Comparison of ENCODE assay signal across 10 cellular contexts in genomic region chr3:152073267-152073666, GRCh38.
DNase-seq lines count a peak whose midpoint lies in the region; TF ChIP-seq lines count a peak whose summit lies in the region.
"Had no signal": no experiment of that assay in that cellular context is flagged by ENCODE, and none has a peak within 500 bp of the region (broad histone marks: within the 10 kb centered on the region; RNA-seq: fewer than 3 reads in every experiment).

No MANE protein-coding gene starts in this region.

- CTCF ChIA-PET in CD8-positive, alpha-beta memory T cell (lab: Charles Lee) = interaction anchor here (0.6 to 1.8 kb wide), 2 partner anchors 399 to 402 kb away, joined by 3 to 13 read pairs; no protein-coding TSS in a partner anchor

- H3K4me1 Mint-ChIP-seq in CD8-positive, alpha-beta memory T cell = peaks cover 0 to 5% (median 0%) of the 10 kb centered on the region in 3 donors

- H2BK12ac ChIP-seq in neuronal stem cell (ENCODE audit: low read length) = no peak overlapping the region

- H2BK15ac ChIP-seq in neuronal stem cell (ENCODE audit: low read length) = no peak overlapping the region

- peak; percentile 52 for DNase-seq in M059J (ENCODE audit: low read depth)
- peak; percentile 58 for DNase-seq in dermis blood vessel endothelial cell
- no peak for DNase-seq in neuronal stem cell (ENCODE audit: low spot score)
- DNase-seq in CD8-positive, alpha-beta memory T cell = no peak
- DNase-seq in GM19240 (ENCODE audit: insufficient read length, low spot score) = no peak
- no peak for DNase-seq in erythroblast (lab: John Stamatoyannopoulos, UW)
- DNase-seq in activated CD8-positive, alpha-beta memory T cell treated with anti-CD3 and anti-CD28 coated beads, Interleukin-2, amount 50 U/mL, for 48 hours = no peak
- DNase-seq: activated CD4-positive, alpha-beta T cell treated with anti-CD3 and anti-CD28 coated beads for 36 hours; activated gamma-delta T cell had no signal

- no CpG with 5 or more reads among the region's 6 CpGs for WGBS in neuronal stem cell (ENCODE audit: extremely low coverage in 2 of 2, insufficient read length in 2 of 2, insufficient replicate concordance in 1 of 2), 2 donors

- H3K14ac ChIP-seq in neuronal stem cell (ENCODE audit: low read length) = no peak overlapping the region

- no peak overlapping the region for H4K91ac ChIP-seq in neuronal stem cell (ENCODE audit: low read depth, low read length, poor library complexity)

- H3K79me1 ChIP-seq in neuronal stem cell (ENCODE audit: low read depth, low read length) = no peaks in the 10 kb centered on the region

- no peak overlapping the region for H3K18ac ChIP-seq in neuronal stem cell (ENCODE audit: low read length)

- no peak overlapping the region for H3K4ac ChIP-seq in neuronal stem cell (ENCODE audit: low read length)

- H3K9ac ChIP-seq in neuronal stem cell (ENCODE audit: low read depth, low read length, poor library complexity) = no peak overlapping the region

- no peak overlapping the region for H2BK5ac ChIP-seq in neuronal stem cell (ENCODE audit: low read length)

- H3K23ac ChIP-seq in neuronal stem cell (ENCODE audit: low read depth, low read length, poor library complexity) = no peak overlapping the region

- no peak for TF ChIP-seq POLR2A in erythroblast (IDR thresholded peaks at IDR 0.05; ENCODE audit: low read length)

- POLR2A ChIA-PET in CD8-positive, alpha-beta memory T cell (lab: Charles Lee) = no interaction called here

- no peak overlapping the region for H2BK120ac ChIP-seq in neuronal stem cell (ENCODE audit: low read depth, low read length)

- H3K4me3 Mint-ChIP-seq in CD8-positive, alpha-beta memory T cell = peak overlapping the region in 1 of 7 donors; percentile 32
- H3K4me3 Mint-ChIP-seq: activated CD4-positive, alpha-beta T cell treated with anti-CD3 and anti-CD28 coated beads for 36 hours had no signal

- no peak overlapping the region for H3K4me2 ChIP-seq in neuronal stem cell (ENCODE audit: insufficient read depth, low read length, poor library complexity, severe bottlenecking)

- no peak overlapping the region for H4K8ac ChIP-seq in neuronal stem cell (ENCODE audit: low read depth, low read length)

- peak; percentile 8; the same call in 1 of the 2 replicates for TF ChIP-seq CTCF in C4-2B (conservative IDR thresholded peaks at IDR 0.05)

- no peaks in the 10 kb centered on the region for H3K4me1 ChIP-seq in neuronal stem cell (ENCODE audit: control insufficient read depth in 2 of 2, insufficient read depth in 1 of 2, low read depth in 1 of 2, low read length in 2 of 2)
- no peaks in the 10 kb centered on the region for H3K4me1 ChIP-seq in CD8-positive, alpha-beta memory T cell (ENCODE audit: insufficient read depth, low read length)

- H3K27ac Mint-ChIP-seq in CD8-positive, alpha-beta memory T cell = no peak overlapping the region
- H3K27ac Mint-ChIP-seq: activated CD4-positive, alpha-beta T cell treated with anti-CD3 and anti-CD28 coated beads for 36 hours had no signal

- H3K27me3 Mint-ChIP-seq in CD8-positive, alpha-beta memory T cell = no peaks in the 10 kb centered on the region
- H3K27me3 Mint-ChIP-seq: activated CD4-positive, alpha-beta T cell treated with anti-CD3 and anti-CD28 coated beads for 36 hours had no signal

- no peak overlapping the region for H3K27ac ChIP-seq in C4-2B
- no peak overlapping the region for H3K27ac ChIP-seq in neuronal stem cell (replicated peaks; ENCODE audit: low read length)
- H3K27ac ChIP-seq in CD8-positive, alpha-beta memory T cell (ENCODE audit: low read depth, low read length) = no peak overlapping the region

- no peak overlapping the region for H3K4me3 ChIP-seq in neuronal stem cell (ENCODE audit: low read length in 2 of 2)
- H3K4me3 ChIP-seq in CD8-positive, alpha-beta memory T cell (ENCODE audit: low read length) = no peak overlapping the region

- H3K9me3 ChIP-seq in neuronal stem cell (replicated peaks in 1 of 2; ENCODE audit: control insufficient read depth in 2 of 2, insufficient read depth in 1 of 2, low read depth in 1 of 2, low read length in 2 of 2) = no peaks in the 10 kb centered on the region
- no peaks in the 10 kb centered on the region for H3K9me3 ChIP-seq in CD8-positive, alpha-beta memory T cell (ENCODE audit: low read length)

- no peaks in the 10 kb centered on the region for H3K27me3 ChIP-seq in neuronal stem cell (ENCODE audit: control insufficient read depth in 3 of 3, insufficient read depth in 3 of 3, low read depth in 1 of 3, low read length in 3 of 3)
- no peaks in the 10 kb centered on the region for H3K27me3 ChIP-seq in CD8-positive, alpha-beta memory T cell (ENCODE audit: insufficient read depth, low read length, poor library complexity, severe bottlenecking)

- no peaks in the 10 kb centered on the region for H3K36me3 Mint-ChIP-seq in CD8-positive, alpha-beta memory T cell

- H2AK5ac ChIP-seq in neuronal stem cell (ENCODE audit: low read depth, low read length) = no peak overlapping the region

- H3K36me3 ChIP-seq in neuronal stem cell (replicated peaks in 1 of 2; ENCODE audit: control insufficient read depth in 2 of 2, insufficient read depth in 2 of 2, low read length in 2 of 2) = no peaks in the 10 kb centered on the region
- H3K36me3 ChIP-seq in CD8-positive, alpha-beta memory T cell (ENCODE audit: insufficient read depth, low read length) = no peaks in the 10 kb centered on the region

- peak overlapping the region; percentile 35 for H2AFZ ChIP-seq in neuronal stem cell (ENCODE audit: low read length)

- peaks cover 0 to 2% (median 0%) of the 10 kb centered on the region in 5 donors for H3K9me3 Mint-ChIP-seq in CD8-positive, alpha-beta memory T cell

Comparison
In these comparisons a context has a peak if more than half of its experiments do, and no peak if none do; other contexts are left out.
1. DNase-seq: peak in M059J (single experiment) and dermis blood vessel endothelial cell (single experiment); none in neuronal stem cell (single experiment), CD8-positive, alpha-beta memory T cell (0 of 5), GM19240 (single experiment), erythroblast (0 of 2) and activated CD8-positive, alpha-beta memory T cell treated with anti-CD3 and anti-CD28 coated beads, Interleukin-2, amount 50 U/mL, for 48 hours (single experiment).